1 cellular context compared by ENCODE assay signal in genomic region chr12:46401703-46402102, GRCh38.
TF ChIP-seq lines count a peak whose summit lies in the region.

No MANE protein-coding gene starts in this region.

TF ChIP-seq in H1, 55 proteins besides CTCF, POLR2A, EP300 and RAD21:
- TF ChIP-seq EZH2 (IDR thresholded peaks at IDR 0.05; ENCODE audit: low read depth, low read length, severe bottlenecking), result no peak
- no peak for TF ChIP-seq YY1 (IDR thresholded peaks at IDR 0.05; ENCODE audit: low read depth, low read length)
- no peak for TF ChIP-seq SP4 (IDR thresholded peaks at IDR 0.05; ENCODE audit: low read length)
- TF ChIP-seq SIN3A (conservative IDR thresholded peaks at IDR 0.05 in 1 of 2, IDR thresholded peaks at IDR 0.05 in 1 of 2; ENCODE audit: low read depth in 1 of 2, low read length in 2 of 2), result no peak
- no peak for TF ChIP-seq BACH1 (IDR thresholded peaks at IDR 0.05; ENCODE audit: low read length)
- TF ChIP-seq BRCA1 (IDR thresholded peaks at IDR 0.05; ENCODE audit: low read depth, low read length), result no peak
- no peak for TF ChIP-seq RFX5 (IDR thresholded peaks at IDR 0.05; ENCODE audit: borderline replicate concordance, low read depth, low read length)
- no peak for TF ChIP-seq SAP30 (IDR thresholded peaks at IDR 0.05; ENCODE audit: insufficient read depth, insufficient replicate concordance, low read length)
- no peak for TF ChIP-seq E2F6 (IDR thresholded peaks at IDR 0.05)
- TF ChIP-seq SP1 (IDR thresholded peaks at IDR 0.05; ENCODE audit: low read depth, low read length), result no peak
- no peak for TF ChIP-seq CHD7 (IDR thresholded peaks at IDR 0.05; ENCODE audit: insufficient replicate concordance, low read length)
- no peak for TF ChIP-seq USF2 (IDR thresholded peaks at IDR 0.05; ENCODE audit: low read length)
- TF ChIP-seq TEAD4 (IDR thresholded peaks at IDR 0.05; ENCODE audit: low read depth, low read length), result no peak
- TF ChIP-seq ZNF274 (IDR thresholded peaks at IDR 0.05; ENCODE audit: borderline replicate concordance, extremely low read depth, low read length), result no peak
- no peak for TF ChIP-seq MAFK (IDR thresholded peaks at IDR 0.05; ENCODE audit: low read depth, low read length)
